20 cellular contexts compared by ENCODE assay signal in genomic region chr2:59888706-59889105, GRCh38.
DNase-seq lines count a peak whose midpoint lies in the region; ATAC-seq and TF ChIP-seq lines count a peak whose summit lies in the region.
"Had no signal": no experiment of that assay in that cellular context is flagged by ENCODE, and none has a peak within 500 bp of the region (broad histone marks: within the 10 kb centered on the region; RNA-seq: fewer than 3 reads in every experiment).

No MANE protein-coding gene starts in this region.

- peak overlapping the region; percentile 84 for H3K27ac Mint-ChIP-seq in activated naive CD8-positive, alpha-beta T cell treated with anti-CD3 and anti-CD28 coated beads, Interleukin-2, amount 10 ng/mL, durations not matched to agents 7 days and 5 days

- H3K4me1 ChIP-seq in ovary (ENCODE audit: insufficient read depth) (no peaks in the 10 kb centered on the region), HAP-1 (no peaks in the 10 kb centered on the region)
- H3K4me1 ChIP-seq: A549 had no signal

- no peak for DNase-seq in left ventricle myocardium superior
- DNase-seq in Right ventricle myocardium inferior (ENCODE audit: missing footprints), result no peak
- DNase-seq in activated naive CD8-positive, alpha-beta T cell treated with anti-CD3 and anti-CD28 coated beads, Interleukin-2, amount 10 ng/mL, durations not matched to agents 7 days and 5 days, result no peak
- DNase-seq in ovary, result no peak
- no peak for DNase-seq in NCI-H1930 (lab: John Stamatoyannopoulos, UW)
- DNase-seq in HAP-1 (ENCODE audit: low spot score in 2 of 2), result no peak
- no peak for DNase-seq in H4 (ENCODE audit: low spot score)
- DNase-seq: DMS153; NCI-H1436 treated with DMSO at 0.1 percent for 48 hours; NCI-H2029; NCI-H524; NCI-H774; NK-92 treated with Interleukin-12 subunit alpha and Interleukin-12 subunit beta, amount 100 ng/mL, for 24 hours; OCI-M1; Right ventricle myocardium superior had no signal

- H3K27me3 Mint-ChIP-seq in activated naive CD8-positive, alpha-beta T cell treated with anti-CD3 and anti-CD28 coated beads, Interleukin-2, amount 10 ng/mL, durations not matched to agents 7 days and 5 days, result no peaks in the 10 kb centered on the region

- in situ Hi-C loops in HAP-1 (cut with MboI; ENCODE audit: low sequenced_read_pairs), result no loop called here

- H3K9me3 Mint-ChIP-seq in activated naive CD8-positive, alpha-beta T cell treated with anti-CD3 and anti-CD28 coated beads, Interleukin-2, amount 10 ng/mL, durations not matched to agents 7 days and 5 days, result peaks cover 7% of the 10 kb centered on the region
- H3K9me3 Mint-ChIP-seq: H9 had no signal

- H3K36me3 ChIP-seq in KOPT-K1 (ENCODE audit: insufficient read depth, low read length), result no peaks in the 10 kb centered on the region
- H3K36me3 ChIP-seq in ovary, result no peaks in the 10 kb centered on the region
- H3K36me3 ChIP-seq in HAP-1 (replicated peaks), result no peaks in the 10 kb centered on the region

- peaks cover 6% of the 10 kb centered on the region for H3K36me3 Mint-ChIP-seq in activated naive CD8-positive, alpha-beta T cell treated with anti-CD3 and anti-CD28 coated beads, Interleukin-2, amount 10 ng/mL, durations not matched to agents 7 days and 5 days
- H3K36me3 Mint-ChIP-seq: CD4-positive, alpha-beta memory T cell had no signal

- no peaks in the 10 kb centered on the region for H3K27me3 ChIP-seq in ovary
- H3K27me3 ChIP-seq in HAP-1 (ENCODE audit: low read depth), result no peaks in the 10 kb centered on the region

- POLR2A ChIA-PET in activated naive CD8-positive, alpha-beta T cell treated with anti-CD3 and anti-CD28 coated beads, Interleukin-2, amount 10 ng/mL, durations not matched to agents 7 days and 5 days (lab: Charles Lee), result interaction anchor here (1.8 kb wide), 1 partner anchor 8 kb away, joined by 6 read pairs; no protein-coding TSS in a partner anchor

- peaks cover 19% of the 10 kb centered on the region for H3K9me3 ChIP-seq in KOPT-K1 (ENCODE audit: insufficient read depth, low read length, poor library complexity, severe bottlenecking)
- H3K9me3 ChIP-seq in ovary, result peaks cover 0 to 3% of the 10 kb centered on the region in 2 donors
- no peaks in the 10 kb centered on the region for H3K9me3 ChIP-seq in HAP-1
- H3K9me3 ChIP-seq: A549 had no signal

- intact Hi-C loops in left ventricle myocardium superior (cut with micrococcal nuclease) (no loop called here), Right ventricle myocardium inferior (cut with DNase I) (no loop called here), ovary (cut with DNase I) (no loop called here)

- 26 to 42% (median 31%) methylated on average over 1 of the region's 1 CpG for WGBS in ovary, 3 donors

- H3K4me3 ChIP-seq in ovary, result no peak overlapping the region
- H3K4me3 ChIP-seq in HAP-1, result no peak overlapping the region
- H3K4me3 ChIP-seq: A549, K562 had no signal

- no peak for TF ChIP-seq CTCF in ovary (IDR thresholded peaks at IDR 0.05)

- no peak overlapping the region for H3K4me3 Mint-ChIP-seq in activated naive CD8-positive, alpha-beta T cell treated with anti-CD3 and anti-CD28 coated beads, Interleukin-2, amount 10 ng/mL, durations not matched to agents 7 days and 5 days
- H3K4me3 Mint-ChIP-seq: H9 had no signal

- peak; percentile 71 for ATAC-seq in left ventricle myocardium superior
- ATAC-seq in Right ventricle myocardium inferior, result no peak
- ATAC-seq in activated naive CD8-positive, alpha-beta T cell treated with anti-CD3 and anti-CD28 coated beads, Interleukin-2, amount 10 ng/mL, durations not matched to agents 7 days and 5 days (ENCODE audit: low read depth), result no peak
- ATAC-seq: A549, K562 had no signal

- no peak for TF ChIP-seq POLR2A in ovary (IDR thresholded peaks at IDR 0.05)

- H3K27ac ChIP-seq in KOPT-K1 (ENCODE audit: low read depth, low read length, poor library complexity, severe bottlenecking) (peak overlapping the region; percentile 99), ovary (no peak overlapping the region)
- H3K27ac ChIP-seq: A549 had no signal

- peaks cover 39% of the 10 kb centered on the region for H3K4me1 Mint-ChIP-seq in activated naive CD8-positive, alpha-beta T cell treated with anti-CD3 and anti-CD28 coated beads, Interleukin-2, amount 10 ng/mL, durations not matched to agents 7 days and 5 days

- no peak for TF ChIP-seq EP300 in ovary (IDR thresholded peaks at IDR 0.05)
